Comparison of ENCODE assay signal across 18 cellular contexts in genomic region chr18:59906203-59906602, GRCh38. TPM values are rescaled to one million over a fixed set of nuclear protein-coding genes. Genes with fewer than 3 reads are reported as not detected.
DNase-seq lines count a peak whose midpoint lies in the region; ATAC-seq and TF ChIP-seq lines count a peak whose summit lies in the region.
"Had no signal": no experiment of that assay in that cellular context is flagged by ENCODE, and none has a peak within 500 bp of the region (broad histone marks: within the 10 kb centered on the region; RNA-seq: fewer than 3 reads in every experiment).

No MANE protein-coding gene starts in this region.

- DNase-seq in CD4-positive, CD25-positive, alpha-beta regulatory T cell = peak in 1 of 3 donors; percentile 46
- DNase-seq in GM06990 (ENCODE audit: extremely low read depth, insufficient read length) (no peak), choroid plexus epithelial cell (ENCODE audit: low read depth) (peak; percentile 54), lower leg skin (ENCODE audit: low spot score in 2 of 2) (no peak), vagina (ENCODE audit: extremely low spot score in 2 of 2) (no peak), GM20000 (ENCODE audit: low spot score) (no peak)
- DNase-seq: activated CD4-positive, alpha-beta T cell treated with anti-CD3 and anti-CD28 coated beads for 36 hours; activated effector memory CD4-positive, alpha-beta T cell treated with anti-CD3 and anti-CD28 coated beads, Interleukin-2, amount 50 U/mL, for 16 hours; BE2C; dermis blood vessel endothelial cell; hippocampal formation; MG63; NCI-H2029 treated with DMSO at 0.1 percent for 48 hours; NCI-H526 treated with DMSO at 0.1 percent for 48 hours; RPMI8226; stimulated activated naive CD4-positive, alpha-beta T cell had no signal

- no peak for TF ChIP-seq CTCF in GM06990 (IDR thresholded peaks at IDR 0.05; ENCODE audit: insufficient read depth, low read length, poor library complexity, severe bottlenecking)
- no peak for TF ChIP-seq CTCF in OCI-LY1 (IDR thresholded peaks at IDR 0.05; ENCODE audit: low read length)
- no peak for TF ChIP-seq CTCF in choroid plexus epithelial cell (conservative IDR thresholded peaks at IDR 0.05; ENCODE audit: low read depth, low read length)
- TF ChIP-seq CTCF in lower leg skin (IDR thresholded peaks at IDR 0.05) = no peak
- TF ChIP-seq CTCF in vagina (IDR thresholded peaks at IDR 0.05) = no peak
- TF ChIP-seq CTCF in GM20000 (IDR thresholded peaks at IDR 0.05; ENCODE audit: extremely low read depth, missing control alignments) = no peak

- intact Hi-C loops in lower leg skin (cut with DNase I; ENCODE audit: low total_unique reads) = no loop called here
- intact Hi-C loops in vagina (cut with DNase I) = no loop called here

- H3K27ac ChIP-seq in CD4-positive, CD25-positive, alpha-beta regulatory T cell (ENCODE audit: insufficient read depth, low read length, poor library complexity, severe bottlenecking) = peak overlapping the region; percentile 85
- H3K27ac ChIP-seq in OCI-LY1 (ENCODE audit: low read depth, low read length, poor library complexity, severe bottlenecking) = peak overlapping the region; percentile 96
- H3K27ac ChIP-seq in vagina = no peak overlapping the region

- WGBS in lower leg skin, 2 donors = 85 to 88% methylated on average over 3 of the region's 3 CpGs

- peak overlapping the region; percentile 56 for H3K4me2 ChIP-seq in OCI-LY1 (ENCODE audit: low read length)

- peaks cover 70% of the 10 kb centered on the region for H3K4me1 ChIP-seq in CD4-positive, CD25-positive, alpha-beta regulatory T cell (ENCODE audit: control insufficient read depth, insufficient read depth, low read length, poor library complexity, severe bottlenecking)
- peaks cover 78% of the 10 kb centered on the region for H3K4me1 ChIP-seq in OCI-LY1 (ENCODE audit: insufficient read depth, low read length, severe bottlenecking)
- H3K4me1 ChIP-seq in vagina = peaks cover 16% of the 10 kb centered on the region

- ATAC-seq in CD4-positive, CD25-positive, alpha-beta regulatory T cell (ENCODE audit: low read depth in 2 of 2) = no peak

- no peaks in the 10 kb centered on the region for H3K9me2 ChIP-seq in OCI-LY1 (ENCODE audit: low read depth, low read length)

- H3K9ac ChIP-seq in OCI-LY1 (ENCODE audit: low read length) = 0 out of 2 replicates have a peak overlapping the region, but pooled peaks have one; percentile 0

- H3K36me3 Mint-ChIP-seq in CD4-positive, CD25-positive, alpha-beta regulatory T cell = peaks cover 8% of the 10 kb centered on the region

- H3K4me1 Mint-ChIP-seq in CD4-positive, CD25-positive, alpha-beta regulatory T cell = peaks cover 41 to 69% (median 58%) of the 10 kb centered on the region in 4 donors

- no peaks in the 10 kb centered on the region for H3K9me3 Mint-ChIP-seq in CD4-positive, CD25-positive, alpha-beta regulatory T cell

- no peaks in the 10 kb centered on the region for H3K27me3 ChIP-seq in CD4-positive, CD25-positive, alpha-beta regulatory T cell (ENCODE audit: control insufficient read depth, insufficient read depth, low read length)
- H3K27me3 ChIP-seq in GM06990 (replicated peaks; ENCODE audit: control insufficient read depth, insufficient read depth, low read length) (no peaks in the 10 kb centered on the region), OCI-LY1 (ENCODE audit: insufficient read depth, low read length) (no peaks in the 10 kb centered on the region), vagina (no peaks in the 10 kb centered on the region)
- H3K27me3 ChIP-seq: BE2C, MG63 had no signal

- TF ChIP-seq POLR2A in lower leg skin (IDR thresholded peaks at IDR 0.05) (no peak), vagina (IDR thresholded peaks at IDR 0.05) (no peak)

- peak overlapping the region; percentile 53 to 91 (median 78) for H3K27ac Mint-ChIP-seq in CD4-positive, CD25-positive, alpha-beta regulatory T cell

- no peaks in the 10 kb centered on the region for H4K20me1 ChIP-seq in OCI-LY1 (ENCODE audit: insufficient read depth, low read length)

- peak overlapping the region; percentile 41 to 69 (median 47) for H3K4me3 Mint-ChIP-seq in CD4-positive, CD25-positive, alpha-beta regulatory T cell

- H2AFZ ChIP-seq in OCI-LY1 (ENCODE audit: low read length) = no peak overlapping the region

- H3F3A ChIP-seq in OCI-LY1 (ENCODE audit: insufficient read depth, low read length) = peaks cover 14% of the 10 kb centered on the region

- H3K9me3 ChIP-seq in CD4-positive, CD25-positive, alpha-beta regulatory T cell (ENCODE audit: control insufficient read depth in 2 of 2, low read length in 2 of 2) = no peaks in the 10 kb centered on the region
- H3K9me3 ChIP-seq in OCI-LY1 (ENCODE audit: low read length) = no peaks in the 10 kb centered on the region
- H3K9me3 ChIP-seq in vagina = no peaks in the 10 kb centered on the region
- H3K9me3 ChIP-seq: BE2C, MG63 had no signal

- H3K4me3 ChIP-seq in CD4-positive, CD25-positive, alpha-beta regulatory T cell (ENCODE audit: low read depth, low read length) = peak overlapping the region; percentile 69
- H3K4me3 ChIP-seq in GM06990 (replicated peaks; ENCODE audit: low read depth, low read length) = peak overlapping the region; percentile 20
- H3K4me3 ChIP-seq in OCI-LY1 (ENCODE audit: low read depth, low read length, poor library complexity, severe bottlenecking) = peak overlapping the region; percentile 31
- H3K4me3 ChIP-seq in choroid plexus epithelial cell (ENCODE audit: low read depth, low read length) = no peak overlapping the region
- H3K4me3 ChIP-seq in lower leg skin (ENCODE audit: low read depth, poor library complexity, severe bottlenecking) = no peak overlapping the region
- H3K4me3 ChIP-seq in vagina = no peak overlapping the region
- H3K4me3 ChIP-seq: MG63, skin epidermis had no signal

- no peaks in the 10 kb centered on the region for H3K36me3 ChIP-seq in CD4-positive, CD25-positive, alpha-beta regulatory T cell (ENCODE audit: control insufficient read depth, insufficient read depth, low read length)
- H3K36me3 ChIP-seq in GM06990 (ENCODE audit: control insufficient read depth, insufficient read depth, low read length) (peaks cover 2% of the 10 kb centered on the region), OCI-LY1 (ENCODE audit: insufficient read depth, low read length) (peaks cover 40% of the 10 kb centered on the region), vagina (no peaks in the 10 kb centered on the region)

- peaks cover 30% of the 10 kb centered on the region for H3K79me2 ChIP-seq in OCI-LY1 (ENCODE audit: insufficient read depth, low read length)

- no peaks in the 10 kb centered on the region for H3K27me3 Mint-ChIP-seq in CD4-positive, CD25-positive, alpha-beta regulatory T cell
- H3K27me3 Mint-ChIP-seq: activated CD4-positive, alpha-beta T cell treated with anti-CD3 and anti-CD28 coated beads for 36 hours had no signal

RNA-seq across cellular contexts. Expression of gene PMAIP1, which starts 6.4 kb away (rescaled TPM):
- total RNA-seq in CD4-positive, CD25-positive, alpha-beta regulatory T cell = 326 TPM
- 10 to 100 TPM; 23.3 to 84.5 (median 52.6) TPM for polyA plus RNA-seq in CD4-positive, CD25-positive, alpha-beta regulatory T cell
- total RNA-seq in lower leg skin (10 to 100 TPM; 11.8 to 34.3 (median 20.8) TPM), vagina (7.4 TPM)

Comparison
In these comparisons a context has a peak if more than half of its experiments do, and no peak if none do; other contexts are left out.
1. H3K4me3 ChIP-seq: peak in CD4-positive, CD25-positive, alpha-beta regulatory T cell (single experiment), GM06990 (single experiment) and OCI-LY1 (single experiment); none in choroid plexus epithelial cell (single experiment), lower leg skin (single experiment) and vagina (0 of 2).